8 cellular contexts compared by ENCODE assay signal in genomic region chr15:32536507-32537172, GRCh38. TPM values are rescaled to one million over a fixed set of nuclear protein-coding genes. Genes with fewer than 3 reads are reported as not detected.
DNase-seq lines count a peak whose midpoint lies in the region; ATAC-seq and TF ChIP-seq lines count a peak whose summit lies in the region.
"Not testable (repeated sequence)": the region's sequence is repeated elsewhere in the genome, so short reads cannot be mapped to it uniquely, and the experiment has no call there.

No MANE protein-coding gene starts in this region.

- not testable (repeated sequence) for H3K27ac ChIP-seq in A673 (ENCODE audit: low read depth, low read length, poor library complexity, severe bottlenecking)

- H3K27me3 ChIP-seq in A673 (replicated peaks; ENCODE audit: insufficient read depth, low read depth, low read length, poor library complexity) = not testable (repeated sequence)

- intact Hi-C loops in A673 (cut with micrococcal nuclease; ENCODE audit: unreplicated experiment) = not testable (repeated sequence)

- not testable (repeated sequence) for H3K36me3 ChIP-seq in A673 (ENCODE audit: insufficient read depth, low read length, poor library complexity, severe bottlenecking)

- BruUV-seq in A673 (replicated peaks; lab: Mats Ljungman, UMichigan) = not testable (repeated sequence)

- CTCF ChIA-PET in A673 (lab: Charles Lee) = not testable (repeated sequence)

- POLR2A ChIA-PET in A673 (lab: Charles Lee; ENCODE audit: low non-redundant PET) = not testable (repeated sequence)

- H3K9me3 ChIP-seq in A673 (ENCODE audit: low read depth, low read length, poor library complexity, severe bottlenecking) = not testable (repeated sequence)

- ATAC-seq in GM19324 (IDR thresholded peaks at IDR 0.05; ENCODE audit: low FRiP score, unreplicated experiment) = peak; percentile 98
- peak; percentile 95 for ATAC-seq in HG03045 (IDR thresholded peaks at IDR 0.05; ENCODE audit: unreplicated experiment)
- ATAC-seq in esophagus mucosa = peak; percentile 100

- H3K4me3 ChIP-seq in A673 (ENCODE audit: low read depth, low read length, poor library complexity, severe bottlenecking) = peak overlapping the region; percentile 43

- H3K4me1 ChIP-seq in A673 (ENCODE audit: insufficient read depth, low read length, poor library complexity, severe bottlenecking) = not testable (repeated sequence)

- not testable (repeated sequence) for TF ChIP-seq CTCF in A673 (conservative IDR thresholded peaks at IDR 0.05; ENCODE audit: low read depth, low read length)

- DNase-seq in A673 (ENCODE audit: low spot score) (peak; percentile 0), RPMI7951 (ENCODE audit: low read depth) (peak; percentile 8), activated T-helper 1 cell treated with Interleukin-2 at 50 U/mL for 16 hours (ENCODE audit: low read depth) (peak; percentile 8), mesenteric fat pad (ENCODE audit: low spot score) (peak; percentile 85)
- peak; percentile 9 to 27 for DNase-seq in stimulated activated CD4-positive, alpha-beta T cell treated with anti-CD3 and anti-CD28 coated beads, Interleukin-1b, Interleukin-23, amount 100 ng/mL, for 4 hours (ENCODE audit: low read depth in 2 of 2)

RNA-seq across cellular contexts. Expression of gene GOLGA8N, which starts 56.6 kb away (rescaled TPM):
- 3.1 and 4.3 TPM in 2 replicates for total RNA-seq in A673 (2021)
- total RNA-seq in RPMI7951 (2014; rRNA removed; shearing (Covaris generic)) = 0.49 and 0.72 TPM in 2 replicates
- total RNA-seq in esophagus mucosa = 3.7 TPM
- 6.9 TPM for total RNA-seq in mesenteric fat pad

Comparison
In these comparisons a context has a peak if more than half of its experiments do, and no peak if none do; other contexts are left out.
1. DNase-seq: peak in every context shown above with its lines; median percentile 85 in mesenteric fat pad; 18 in stimulated activated CD4-positive, alpha-beta T cell treated with anti-CD3 and anti-CD28 coated beads, Interleukin-1b, Interleukin-23, amount 100 ng/mL, for 4 hours; 8 in RPMI7951; 8 in activated T-helper 1 cell treated with Interleukin-2 at 50 U/mL for 16 hours; 0 in A673.